In the genomic region with DNA sequence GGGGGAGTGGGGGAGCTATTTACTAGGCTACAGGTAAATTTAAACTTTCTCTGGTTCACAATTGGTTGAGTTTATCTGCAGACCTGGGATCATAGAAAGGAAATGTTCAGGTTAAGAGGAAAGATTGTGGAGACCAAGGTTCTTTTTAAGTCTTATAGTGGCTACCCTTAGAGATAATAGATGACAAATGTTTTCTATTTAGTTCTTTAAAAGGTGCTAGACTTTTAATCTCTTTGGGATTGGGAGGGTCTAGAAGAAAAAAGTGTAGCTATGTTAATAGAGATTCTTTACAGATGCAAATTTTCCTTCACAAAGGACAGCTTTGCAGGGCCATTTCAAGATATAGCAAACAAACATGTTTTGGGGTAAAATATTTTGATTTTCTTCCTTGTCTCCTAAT, we compare ENCODE assay signal across 29 cellular contexts.
"Had no signal": no experiment of that assay in that cellular context is flagged by ENCODE, and none has a peak within 500 bp of the region (broad histone marks: within the 10 kb centered on the region; RNA-seq: fewer than 3 reads in every experiment).

No MANE protein-coding gene starts in this region.

- H3K36me3 ChIP-seq: adrenal gland, breast epithelium, MG63, SJCRH30 had no signal

- H3K4me3 ChIP-seq: adrenal gland, body of pancreas, breast epithelium, MG63, SJCRH30, SK-N-MC had no signal

- H3K27me3 ChIP-seq: adrenal gland, body of pancreas, breast epithelium, MG63, SJCRH30 had no signal

- H3K36me3 Mint-ChIP-seq: activated naive CD4-positive, alpha-beta T cell treated with anti-CD3 and anti-CD28 coated beads, Interleukin-2, amount 50 U/mL, for 24 hours; activated naive CD8-positive, alpha-beta T cell treated with anti-CD3 and anti-CD28 coated beads, Interleukin-2, amount 10 ng/mL, durations not matched to agents 7 days and 5 days had no signal

- H3K9me3 ChIP-seq: adrenal gland, body of pancreas, breast epithelium, MG63, SJCRH30 had no signal

- H3K4me3 Mint-ChIP-seq: activated CD4-positive, alpha-beta T cell treated with anti-CD3 and anti-CD28 coated beads for 36 hours; activated CD4-positive, alpha-beta T cell treated with anti-CD3 and anti-CD28 coated beads, Interleukin-2, amount 10 ng/mL, durations not matched to agents 7 days and 5 days; activated CD8-positive, alpha-beta T cell treated with anti-CD3 and anti-CD28 coated beads, Interleukin-2, amount 10 ng/mL, durations not matched to agents 7 days and 5 days; activated naive CD4-positive, alpha-beta T cell treated with anti-CD3 and anti-CD28 coated beads, Interleukin-2, amount 50 U/mL, for 24 hours; activated naive CD8-positive, alpha-beta T cell treated with anti-CD3 and anti-CD28 coated beads, Interleukin-2, amount 10 ng/mL, durations not matched to agents 7 days and 5 days; activated T-cell treated with anti-CD3 and anti-CD28 coated beads, Interleukin-2, amount 50 U/mL, for 24 hours had no signal

- H3K27ac ChIP-seq: adrenal gland, body of pancreas, breast epithelium, SJCRH30, SK-N-MC had no signal

- ATAC-seq: activated CD4-positive, alpha-beta T cell treated with anti-CD3 and anti-CD28 coated beads for 36 hours; activated CD4-positive, CD25-positive, alpha-beta regulatory T cell treated with anti-CD3 and anti-CD28 coated beads, Interleukin-2, amount 50 U/mL, for 24 hours; activated CD8-positive, alpha-beta T cell treated with anti-CD3 and anti-CD28 coated beads, Interleukin-2, amount 10 ng/mL, durations not matched to agents 7 days and 5 days; body of pancreas; Panc1 had no signal

- H3K27ac Mint-ChIP-seq: activated CD4-positive, alpha-beta T cell treated with anti-CD3 and anti-CD28 coated beads for 36 hours; activated CD4-positive, alpha-beta T cell treated with anti-CD3 and anti-CD28 coated beads, Interleukin-2, amount 10 ng/mL, durations not matched to agents 7 days and 5 days; activated CD8-positive, alpha-beta T cell treated with anti-CD3 and anti-CD28 coated beads, Interleukin-2, amount 10 ng/mL, durations not matched to agents 7 days and 5 days; activated naive CD4-positive, alpha-beta T cell treated with anti-CD3 and anti-CD28 coated beads, Interleukin-2, amount 50 U/mL, for 24 hours; activated naive CD8-positive, alpha-beta T cell treated with anti-CD3 and anti-CD28 coated beads, Interleukin-2, amount 10 ng/mL, durations not matched to agents 7 days and 5 days; activated T-cell treated with anti-CD3 and anti-CD28 coated beads, Interleukin-2, amount 50 U/mL, for 24 hours; activated T-helper 2 cell treated with anti-CD3 and anti-CD28 coated beads, Interferon-gamma antibody, Interleukin-2, Interleukin-4, amounts not matched to agents 10 μg/mL and 5 μg/mL and 100 μg/mL, durations not matched to agents 14 hours and 24 hours and 36 hours had no signal

- H3K27me3 Mint-ChIP-seq: activated CD4-positive, alpha-beta T cell treated with anti-CD3 and anti-CD28 coated beads for 36 hours; activated CD4-positive, alpha-beta T cell treated with anti-CD3 and anti-CD28 coated beads, Interleukin-2, amount 10 ng/mL, durations not matched to agents 7 days and 5 days; activated naive CD4-positive, alpha-beta T cell treated with anti-CD3 and anti-CD28 coated beads, Interleukin-2, amount 50 U/mL, for 24 hours; activated naive CD8-positive, alpha-beta T cell treated with anti-CD3 and anti-CD28 coated beads, Interleukin-2, amount 10 ng/mL, durations not matched to agents 7 days and 5 days had no signal

- H3K4me1 Mint-ChIP-seq: activated CD4-positive, alpha-beta T cell treated with anti-CD3 and anti-CD28 coated beads for 36 hours; activated CD4-positive, alpha-beta T cell treated with anti-CD3 and anti-CD28 coated beads, Interleukin-2, amount 10 ng/mL, durations not matched to agents 7 days and 5 days; activated naive CD4-positive, alpha-beta T cell treated with anti-CD3 and anti-CD28 coated beads, Interleukin-2, amount 50 U/mL, for 24 hours; activated naive CD8-positive, alpha-beta T cell treated with anti-CD3 and anti-CD28 coated beads, Interleukin-2, amount 10 ng/mL, durations not matched to agents 7 days and 5 days had no signal

- DNase-seq: activated CD4-positive, alpha-beta T cell treated with anti-CD3 and anti-CD28 coated beads for 36 hours; activated CD4-positive, alpha-beta T cell treated with anti-CD3 and anti-CD28 coated beads, Interleukin-2, amount 10 ng/mL, durations not matched to agents 7 days and 5 days; activated CD4-positive, alpha-beta T cell treated with anti-CD3 and anti-CD28 coated beads, Interleukin-2, amount 50 U/mL, for 48 hours; activated CD8-positive, alpha-beta T cell treated with anti-CD3 and anti-CD28 coated beads, Interleukin-2, amount 10 ng/mL, durations not matched to agents 7 days and 5 days; activated gamma-delta T cell; activated naive CD4-positive, alpha-beta T cell treated with Interleukin-2 at 50 U/mL for 16 hours; activated naive CD8-positive, alpha-beta T cell treated with anti-CD3 and anti-CD28 coated beads, Interleukin-2, amount 10 ng/mL, durations not matched to agents 7 days and 5 days; activated T-cell treated with anti-CD3 and anti-CD28 coated beads, Interleukin-2, amount 50 U/mL, for 24 hours; adrenal gland; body of pancreas; Kasumi-1; MG63; NCI-H1092; NCI-H1436 treated with DMSO at 0.1 percent for 48 hours; NCI-H1694 treated with DMSO at 0.1 percent for 48 hours; NCI-H2029; NCI-H345; NCI-H526; NCI-H748 treated with DMSO at 0.1 percent for 48 hours; OCI-M1; SHP77; SJCRH30; T1000 had no signal

- H3K4me1 ChIP-seq: adrenal gland, body of pancreas, breast epithelium, SJCRH30 had no signal

- H3K9me3 Mint-ChIP-seq: activated CD4-positive, alpha-beta T cell treated with anti-CD3 and anti-CD28 coated beads, Interleukin-2, amount 10 ng/mL, durations not matched to agents 7 days and 5 days; activated naive CD4-positive, alpha-beta T cell treated with anti-CD3 and anti-CD28 coated beads, Interleukin-2, amount 50 U/mL, for 24 hours; activated naive CD8-positive, alpha-beta T cell treated with anti-CD3 and anti-CD28 coated beads, Interleukin-2, amount 10 ng/mL, durations not matched to agents 7 days and 5 days; activated T-cell treated with anti-CD3 and anti-CD28 coated beads, Interleukin-2, amount 50 U/mL, for 24 hours; activated T-helper 2 cell treated with anti-CD3 and anti-CD28 coated beads, Interferon-gamma antibody, Interleukin-2, Interleukin-4, amounts not matched to agents 10 μg/mL and 5 μg/mL and 100 μg/mL, durations not matched to agents 14 hours and 24 hours and 36 hours had no signal
